ENCODE assay signal across 21 cellular contexts in genomic region chr12:5716221-5716620, GRCh38.
DNase-seq lines count a peak whose midpoint lies in the region; ATAC-seq, FAIRE-seq and TF ChIP-seq lines count a peak whose summit lies in the region.
"Had no signal": no experiment of that assay in that cellular context is flagged by ENCODE, and none has a peak within 500 bp of the region (broad histone marks: within the 10 kb centered on the region; RNA-seq: fewer than 3 reads in every experiment).

No MANE protein-coding gene starts in this region.

- TF ChIP-seq CTCF in kidney epithelial cell (IDR thresholded peaks at IDR 0.05; ENCODE audit: insufficient read depth, low read length, poor library complexity, severe bottlenecking) (no peak), thoracic aorta (IDR thresholded peaks at IDR 0.05) (no peak)

- ATAC-seq in thoracic aorta (ENCODE audit: insufficient number of reproducible peaks, low FRiP score, low read depth), result peak; percentile 66

- H3K27me3 ChIP-seq in kidney epithelial cell (ENCODE audit: control insufficient read depth, insufficient read depth, low read length), result no peaks in the 10 kb centered on the region
- no peaks in the 10 kb centered on the region for H3K27me3 ChIP-seq in thoracic aorta (replicated peaks; ENCODE audit: insufficient read depth)
- H3K27me3 ChIP-seq: Peyer's patch, sigmoid colon had no signal

- H3K4me3 ChIP-seq in kidney epithelial cell (ENCODE audit: low read depth, low read length), result no peak overlapping the region
- no peak overlapping the region for H3K4me3 ChIP-seq in thoracic aorta
- H3K4me3 ChIP-seq: dorsolateral prefrontal cortex, Peyer's patch, sigmoid colon had no signal

- peaks cover 17 to 54% of the 10 kb centered on the region in 2 donors for H3K4me1 ChIP-seq in thoracic aorta (ENCODE audit: control insufficient read depth in 1 of 2, low read depth in 2 of 2)
- H3K4me1 ChIP-seq: BE2C had no signal

- no peaks in the 10 kb centered on the region for H3K9me3 ChIP-seq in thoracic aorta
- H3K9me3 ChIP-seq: BE2C, Peyer's patch, sigmoid colon had no signal

- H3K27ac ChIP-seq in thoracic aorta, result peak overlapping the region in 1 of 2 donors; percentile 43
- H3K27ac ChIP-seq: dorsolateral prefrontal cortex, Peyer's patch had no signal

- no peaks in the 10 kb centered on the region for H3K36me3 ChIP-seq in kidney epithelial cell (ENCODE audit: control insufficient read depth, insufficient read depth, low read length)
- H3K36me3 ChIP-seq in thoracic aorta, result no peaks in the 10 kb centered on the region
- H3K36me3 ChIP-seq: BE2C, Peyer's patch, sigmoid colon had no signal

- FAIRE-seq in HTR-8/SVneo (lab: Jason Lieb, UNC), result no peak
- FAIRE-seq: kidney had no signal

- DNase-seq in GM03348 (ENCODE audit: low spot score), result peak; percentile 37
- DNase-seq in dermis microvascular lymphatic vessel endothelial cell (ENCODE audit: low read depth in 2 of 2), result peak; percentile 45 to 71
- peak; percentile 52 for DNase-seq in kidney epithelial cell (ENCODE audit: low read depth)
- peak; percentile 8 for DNase-seq in thoracic aorta (ENCODE audit: low spot score)
- DNase-seq in NCI-H1092 (lab: John Stamatoyannopoulos, UW), result no peak
- no peak for DNase-seq in dedifferentiated amniotic fluid mesenchymal stem cell (ENCODE audit: extremely low spot score)
- no peak for DNase-seq in HTR-8/SVneo (ENCODE audit: insufficient read length, low spot score)
- DNase-seq: activated CD4-positive, alpha-beta memory T cell treated with anti-CD3 and anti-CD28 coated beads for 36 hours; activated naive CD4-positive, alpha-beta T cell treated with anti-CD3 and anti-CD28 coated beads, Interleukin-2, amount 50 U/mL, for 16 hours; activated T-cell treated with anti-CD3 and anti-CD28 coated beads, Interleukin-2, amount 50 U/mL, for 24 hours; BE2C; dorsolateral prefrontal cortex; H7; hippocampal formation; KBM-7; kidney; NCI-H1092 treated with DMSO at 0.1 percent for 48 hours; NCI-H2171; NCI-H774; Peyer's patch; sigmoid colon had no signal

Comparison
In these comparisons a context has a peak if more than half of its experiments do, and no peak if none do; other contexts are left out.
1. DNase-seq: peak in GM03348 (single experiment), dermis microvascular lymphatic vessel endothelial cell (2 of 2), kidney epithelial cell (single experiment) and thoracic aorta (single experiment); none in NCI-H1092 (single experiment), dedifferentiated amniotic fluid mesenchymal stem cell (single experiment) and HTR-8/SVneo (single experiment).